ENCODE assay signal across 15 cellular contexts in genomic region chr7:70239930-70240329, GRCh38.
DNase-seq lines count a peak whose midpoint lies in the region; ATAC-seq, FAIRE-seq and TF ChIP-seq lines count a peak whose summit lies in the region.
"Had no signal": no experiment of that assay in that cellular context is flagged by ENCODE, and none has a peak within 500 bp of the region (broad histone marks: within the 10 kb centered on the region; RNA-seq: fewer than 3 reads in every experiment).

No MANE protein-coding gene starts in this region.

- FAIRE-seq in urothelium cell line (lab: Jason Lieb, UNC) = no peak
- FAIRE-seq: GM12892 had no signal

- H3K9me3 ChIP-seq in WERI-Rb-1 (ENCODE audit: severe bottlenecking) = no peaks in the 10 kb centered on the region
- H3K9me3 ChIP-seq: BLaER1 had no signal

- no peak for ATAC-seq in GM18907 (IDR thresholded peaks at IDR 0.05; ENCODE audit: unreplicated experiment)

- H3K27ac ChIP-seq in WERI-Rb-1 = no peak overlapping the region; the same call in 1 of the 2 replicates
- H3K27ac ChIP-seq: BLaER1 had no signal

- H3K27me3 ChIP-seq in WERI-Rb-1 (ENCODE audit: insufficient read depth, low read depth, severe bottlenecking) = no peaks in the 10 kb centered on the region
- H3K27me3 ChIP-seq: BLaER1 had no signal

- DNase-seq in D341Med (ENCODE audit: low spot score) = peak; percentile 58
- peak; percentile 85 to 99 for DNase-seq in NCI-H524 (lab: John Stamatoyannopoulos, UW)
- DNase-seq in WERI-Rb-1 = peak; percentile 56
- peak; percentile 16 for DNase-seq in kidney tubule cell (ENCODE audit: low spot score)
- no peak for DNase-seq in urothelium cell line (ENCODE audit: low spot score)
- no peak for DNase-seq in activated CD4-positive, alpha-beta T cell treated with anti-CD3 and anti-CD28 coated beads for 4 hours
- DNase-seq: 8988T, AML-193, DND-41, GDM1, HCEC 1CT, HFFc6 had no signal

- TF ChIP-seq CTCF in WERI-Rb-1 (IDR thresholded peaks at IDR 0.05; ENCODE audit: low read depth, low read length) = no peak

- H3K36me3 ChIP-seq in WERI-Rb-1 = no peaks in the 10 kb centered on the region

- no peak overlapping the region for H3K4me3 ChIP-seq in WERI-Rb-1 (ENCODE audit: low read depth, low read length)
- H3K4me3 ChIP-seq: BLaER1 had no signal

Comparison
In these comparisons a context has a peak if more than half of its experiments do, and no peak if none do; other contexts are left out.
1. DNase-seq: peak in D341Med (single experiment), NCI-H524 (2 of 2), WERI-Rb-1 (single experiment) and kidney tubule cell (single experiment); none in urothelium cell line (single experiment) and activated CD4-positive, alpha-beta T cell treated with anti-CD3 and anti-CD28 coated beads for 4 hours (0 of 2).